ENCODE assay signal across 11 cellular contexts in genomic region chr1:89540406-89540970, GRCh38. TPM values are rescaled to one million over a fixed set of nuclear protein-coding genes. Genes with fewer than 3 reads are reported as not detected.
DNase-seq lines count a peak whose midpoint lies in the region; ATAC-seq and TF ChIP-seq lines count a peak whose summit lies in the region.
"Had no signal": no experiment of that assay in that cellular context is flagged by ENCODE, and none has a peak within 500 bp of the region (broad histone marks: within the 10 kb centered on the region; RNA-seq: fewer than 3 reads in every experiment).

No MANE protein-coding gene starts in this region.

- H2AK5ac ChIP-seq in H9 (ENCODE audit: insufficient read length, low read length): no peak overlapping the region

- H2AFZ ChIP-seq in H9 (ENCODE audit: low read length): no peak overlapping the region
- H2AFZ ChIP-seq: GM23248 had no signal

- H4K5ac ChIP-seq in H9 (ENCODE audit: insufficient read length, low read depth, low read length): no peak overlapping the region

- no peak overlapping the region for H4K8ac ChIP-seq in H9 (replicated peaks; ENCODE audit: insufficient read length, low read depth, low read length)

- DNase-seq in T-helper 2 cell treated with Interferon-gamma antibody and Interleukin-4, amounts not matched to agents 5 μg/mL and 100 μg/mL, for 36 hours (ENCODE audit: low spot score): peak; percentile 53
- DNase-seq in T-helper 2 cell (no peak), H9 (no peak), progenitor cell of endocrine pancreas (ENCODE audit: low spot score, unreplicated experiment) (no peak), kidney tubule cell (ENCODE audit: low spot score) (no peak), superior temporal gyrus (ENCODE audit: extremely low spot score) (no peak)
- peak; percentile 21 to 25 for DNase-seq in activated T-cell treated with anti-CD3 and anti-CD28 coated beads, Interleukin-2, amount 50 U/mL, for 72 hours
- no peak for DNase-seq in naive thymus-derived CD8-positive, alpha-beta T cell
- DNase-seq: GM23248, NCI-H1694 treated with DMSO at 0.1 percent for 48 hours, NCI-H69 had no signal

- no peak overlapping the region for H2BK20ac ChIP-seq in H9 (ENCODE audit: low read depth, low read length, poor library complexity, severe bottlenecking)

- no peak overlapping the region for H2BK5ac ChIP-seq in H9 (ENCODE audit: insufficient read length, low read length)

- H3K4me3 Mint-ChIP-seq in T-helper 2 cell treated with Interferon-gamma antibody and Interleukin-4, amounts not matched to agents 5 μg/mL and 100 μg/mL, for 36 hours: peak overlapping the region; percentile 28
- H3K4me3 Mint-ChIP-seq in H9 (no peak overlapping the region), progenitor cell of endocrine pancreas (ENCODE audit: low read depth) (no peak overlapping the region)
- peak overlapping the region; percentile 69 to 74 for H3K4me3 Mint-ChIP-seq in activated T-cell treated with anti-CD3 and anti-CD28 coated beads, Interleukin-2, amount 50 U/mL, for 72 hours
- H3K4me3 Mint-ChIP-seq in naive thymus-derived CD8-positive, alpha-beta T cell: no peak overlapping the region

- no CpG with 5 or more reads among the region's 4 CpGs for WGBS in H9 (ENCODE audit: extremely low coverage, insufficient read length, low lambda C conversion rate)

- peak overlapping the region; percentile 42 for H3K27ac Mint-ChIP-seq in T-helper 2 cell treated with Interferon-gamma antibody and Interleukin-4, amounts not matched to agents 5 μg/mL and 100 μg/mL, for 36 hours
- H3K27ac Mint-ChIP-seq in H9 (peak overlapping the region in 1 of 3 experiments; percentile 4; a peak in 1 of 7 replicates), progenitor cell of endocrine pancreas (peak overlapping the region; percentile 2)
- peak overlapping the region; percentile 81 for H3K27ac Mint-ChIP-seq in activated T-cell treated with anti-CD3 and anti-CD28 coated beads, Interleukin-2, amount 50 U/mL, for 72 hours
- H3K27ac Mint-ChIP-seq in naive thymus-derived CD8-positive, alpha-beta T cell: peak overlapping the region in 4 of 10 donors; percentile 12 to 61 (median 44)

- H3K23me2 ChIP-seq in H9 (ENCODE audit: insufficient read length, low read depth, low read length, poor library complexity, severe bottlenecking): no peaks in the 10 kb centered on the region

- ATAC-seq in activated T-cell treated with anti-CD3 and anti-CD28 coated beads, Interleukin-2, amount 50 U/mL, for 72 hours (replicated peaks in 1 of 2): peak; percentile 47 to 58
- ATAC-seq in naive thymus-derived CD8-positive, alpha-beta T cell: no peak

- no peak overlapping the region for H2BK12ac ChIP-seq in H9 (ENCODE audit: insufficient read length, low read depth, low read length)

- peak overlapping the region; percentile 59 for H3T11ph ChIP-seq in H9 (ENCODE audit: low read length)

- no peaks in the 10 kb centered on the region for H4K20me1 ChIP-seq in H9 (ENCODE audit: control insufficient read depth, insufficient read depth, insufficient read length)

- no peak overlapping the region for H3K9ac ChIP-seq in H9 (ENCODE audit: extremely low read depth, insufficient read length, low read length)
- H3K9ac ChIP-seq: GM23248 had no signal

- H3K9me3 ChIP-seq in H9 (ENCODE audit: control insufficient read depth, low read depth, low read length): no peaks in the 10 kb centered on the region

- POLR2A ChIA-PET in naive thymus-derived CD8-positive, alpha-beta T cell (lab: Charles Lee): no interaction called here

- no peaks in the 10 kb centered on the region for H3K9me3 Mint-ChIP-seq in T-helper 2 cell treated with Interferon-gamma antibody and Interleukin-4, amounts not matched to agents 5 μg/mL and 100 μg/mL, for 36 hours
- H3K9me3 Mint-ChIP-seq in H9 (no peaks in the 10 kb centered on the region), progenitor cell of endocrine pancreas (ENCODE audit: low read depth) (peaks cover 5% of the 10 kb centered on the region)
- H3K9me3 Mint-ChIP-seq in activated T-cell treated with anti-CD3 and anti-CD28 coated beads, Interleukin-2, amount 50 U/mL, for 72 hours: peaks cover 0 to 3% of the 10 kb centered on the region in 2 donors
- peaks cover 0 to 2% (median 0%) of the 10 kb centered on the region in 9 donors for H3K9me3 Mint-ChIP-seq in naive thymus-derived CD8-positive, alpha-beta T cell

- no peak overlapping the region for H2BK15ac ChIP-seq in H9 (ENCODE audit: low read depth, low read length)

- no peak overlapping the region for H3K56ac ChIP-seq in H9 (ENCODE audit: insufficient read length, low read depth, low read length)

- peaks cover 24% of the 10 kb centered on the region for H3K36me3 Mint-ChIP-seq in T-helper 2 cell treated with Interferon-gamma antibody and Interleukin-4, amounts not matched to agents 5 μg/mL and 100 μg/mL, for 36 hours (ENCODE audit: low read depth)
- H3K36me3 Mint-ChIP-seq in H9 (ENCODE audit: insufficient read depth in 1 of 3, low read depth in 3 of 3) (peaks cover 0 to 10% (median 4%) of the 10 kb centered on the region in 3 experiments; a peak in 4 of 7 replicates), progenitor cell of endocrine pancreas (ENCODE audit: insufficient read depth) (peaks cover 1% of the 10 kb centered on the region)
- peaks cover 12 to 24% of the 10 kb centered on the region in 2 donors for H3K36me3 Mint-ChIP-seq in activated T-cell treated with anti-CD3 and anti-CD28 coated beads, Interleukin-2, amount 50 U/mL, for 72 hours (ENCODE audit: insufficient read depth in 2 of 2)
- H3K36me3 Mint-ChIP-seq in naive thymus-derived CD8-positive, alpha-beta T cell: peaks cover 0 to 19% (median 13%) of the 10 kb centered on the region in 3 donors

- H3K4me2 ChIP-seq in H9 (ENCODE audit: insufficient read depth, insufficient read length, low read length): no peak overlapping the region

- H3K79me1 ChIP-seq in H9 (ENCODE audit: insufficient read depth, low read depth, low read length, poor library complexity, severe bottlenecking): peaks cover 3% of the 10 kb centered on the region

- H3K4me1 Mint-ChIP-seq in T-helper 2 cell treated with Interferon-gamma antibody and Interleukin-4, amounts not matched to agents 5 μg/mL and 100 μg/mL, for 36 hours (ENCODE audit: low read depth): peaks cover 61% of the 10 kb centered on the region
- H3K4me1 Mint-ChIP-seq in H9 (peaks cover 10 to 13% of the 10 kb centered on the region in 2 experiments), progenitor cell of endocrine pancreas (ENCODE audit: low read depth) (no peaks in the 10 kb centered on the region)
- peaks cover 90% of the 10 kb centered on the region for H3K4me1 Mint-ChIP-seq in activated T-cell treated with anti-CD3 and anti-CD28 coated beads, Interleukin-2, amount 50 U/mL, for 72 hours (ENCODE audit: low read depth)
- H3K4me1 Mint-ChIP-seq in naive thymus-derived CD8-positive, alpha-beta T cell: peaks cover 29 to 61% (median 56%) of the 10 kb centered on the region in 4 donors

- TF ChIP-seq CTCF in H9 (conservative IDR thresholded peaks at IDR 0.05): no peak
- no peak for TF ChIP-seq CTCF in progenitor cell of endocrine pancreas (IDR thresholded peaks at IDR 0.05; ENCODE audit: unreplicated experiment)

- H3K27me3 ChIP-seq in H9 (ENCODE audit: insufficient read depth, low read length): no peaks in the 10 kb centered on the region

- no peak overlapping the region for H3K14ac ChIP-seq in H9 (ENCODE audit: insufficient read depth, low read length)

- no peaks in the 10 kb centered on the region for H3K4me1 ChIP-seq in H9 (ENCODE audit: insufficient read depth, low read length)

- H3K27me3 Mint-ChIP-seq in T-helper 2 cell treated with Interferon-gamma antibody and Interleukin-4, amounts not matched to agents 5 μg/mL and 100 μg/mL, for 36 hours (ENCODE audit: low read depth): no peaks in the 10 kb centered on the region
- H3K27me3 Mint-ChIP-seq in H9 (ENCODE audit: low read depth): no peaks in the 10 kb centered on the region
- no peaks in the 10 kb centered on the region for H3K27me3 Mint-ChIP-seq in activated T-cell treated with anti-CD3 and anti-CD28 coated beads, Interleukin-2, amount 50 U/mL, for 72 hours (ENCODE audit: low read depth)
- no peaks in the 10 kb centered on the region for H3K27me3 Mint-ChIP-seq in progenitor cell of endocrine pancreas
- H3K27me3 Mint-ChIP-seq in naive thymus-derived CD8-positive, alpha-beta T cell: no peaks in the 10 kb centered on the region

- H3K27ac ChIP-seq in H9 (ENCODE audit: insufficient read length, low read depth, low read length): no peak overlapping the region
- H3K27ac ChIP-seq: GM23248 had no signal

- no peak overlapping the region for H3K23ac ChIP-seq in H9 (ENCODE audit: insufficient read length, low read depth, low read length)

- no peak overlapping the region for H3K18ac ChIP-seq in H9 (ENCODE audit: insufficient read length, low read depth, low read length)

- peaks cover 4% of the 10 kb centered on the region; the same call in 1 of the 2 replicates for H3K79me2 ChIP-seq in H9 (ENCODE audit: insufficient read depth, low read length)

- H2BK120ac ChIP-seq in H9 (ENCODE audit: low read depth, low read length, poor library complexity, severe bottlenecking): no peak overlapping the region

- H3K4ac ChIP-seq in H9 (ENCODE audit: low read depth, low read length): no peak overlapping the region

- no peak overlapping the region for H4K91ac ChIP-seq in H9 (ENCODE audit: insufficient read length, low read depth, low read length)

RNA-seq across cellular contexts. Expression of gene LRRC8B, which starts 15.9 kb away (rescaled TPM):
- total RNA-seq in H9 (2021): 29.1 and 33.2 TPM in 2 replicates
- total RNA-seq in activated T-cell treated with anti-CD3 and anti-CD28 coated beads, Interleukin-2, amount 50 U/mL, for 72 hours: 10 to 100 TPM; 33.8 to 38.9 TPM
- 22.2 and 23.0 TPM in 2 replicates for total RNA-seq in progenitor cell of endocrine pancreas
- total RNA-seq in naive thymus-derived CD8-positive, alpha-beta T cell: 10 to 100 TPM; 15.0 to 16.1 TPM
- 10 to 100 TPM in 2 of 3 donors, 1 to 10 TPM in 1; 8.5 to 13.6 (median 12.2) TPM for polyA plus RNA-seq in naive thymus-derived CD8-positive, alpha-beta T cell

Comparison
In these comparisons a context has a peak if more than half of its experiments do, and no peak if none do; other contexts are left out.
1. DNase-seq: peak in T-helper 2 cell treated with Interferon-gamma antibody and Interleukin-4, amounts not matched to agents 5 μg/mL and 100 μg/mL, for 36 hours (single experiment) and activated T-cell treated with anti-CD3 and anti-CD28 coated beads, Interleukin-2, amount 50 U/mL, for 72 hours (2 of 2); none in T-helper 2 cell (0 of 5), H9 (single experiment), progenitor cell of endocrine pancreas (single experiment), kidney tubule cell (single experiment), superior temporal gyrus (single experiment) and naive thymus-derived CD8-positive, alpha-beta T cell (0 of 10).
2. H3K4me3 Mint-ChIP-seq: peak in T-helper 2 cell treated with Interferon-gamma antibody and Interleukin-4, amounts not matched to agents 5 μg/mL and 100 μg/mL, for 36 hours (single experiment) and activated T-cell treated with anti-CD3 and anti-CD28 coated beads, Interleukin-2, amount 50 U/mL, for 72 hours (2 of 2); none in H9 (0 of 2), progenitor cell of endocrine pancreas (single experiment) and naive thymus-derived CD8-positive, alpha-beta T cell (0 of 10).
3. ATAC-seq: peak in activated T-cell treated with anti-CD3 and anti-CD28 coated beads, Interleukin-2, amount 50 U/mL, for 72 hours (2 of 2); none in naive thymus-derived CD8-positive, alpha-beta T cell (0 of 2).